ENCODE assay signal across 16 cellular contexts in genomic region chr17:2644971-2645370, GRCh38. TPM values are rescaled to one million over a fixed set of nuclear protein-coding genes. Genes with fewer than 3 reads are reported as not detected.
A peak's percentile ranks its signal among the peaks of the same experiment; 100 is the strongest.
DNase-seq lines count a peak whose midpoint lies in the region; ATAC-seq and TF ChIP-seq lines count a peak whose summit lies in the region.
"Had no signal": no experiment of that assay in that cellular context is flagged by ENCODE, and none has a peak within 500 bp of the region (broad histone marks: within the 10 kb centered on the region; RNA-seq: fewer than 3 reads in every experiment).

No MANE protein-coding gene starts in this region.

- no peak overlapping the region for H3K4me3 ChIP-seq in stomach
- H3K4me3 ChIP-seq: HAP-1 had no signal

- CTCF ChIA-PET in RWPE1 (lab: Yijun Ruan, JAX), result no interaction called here

- 79 to 86% (median 83%) methylated on average over 6 of the region's 6 CpGs for WGBS in stomach, 5 donors

- TF ChIP-seq POLR2A in stomach (IDR thresholded peaks at IDR 0.05), result no peak

- peak overlapping the region; percentile 42 for H3K27ac Mint-ChIP-seq in activated T-cell treated with anti-CD3 and anti-CD28 coated beads, Interleukin-2, amount 50 U/mL, for 72 hours
- peak overlapping the region; percentile 41 for H3K27ac Mint-ChIP-seq in chondrocyte (ENCODE audit: unreplicated experiment)
- H3K27ac Mint-ChIP-seq: CD8-positive, alpha-beta T cell; HFFc6 had no signal

- no peak overlapping the region for H3K4me3 Mint-ChIP-seq in activated T-cell treated with anti-CD3 and anti-CD28 coated beads, Interleukin-2, amount 50 U/mL, for 72 hours
- H3K4me3 Mint-ChIP-seq in chondrocyte (ENCODE audit: unreplicated experiment), result no peak overlapping the region
- H3K4me3 Mint-ChIP-seq: CD8-positive, alpha-beta T cell; HFFc6 had no signal

- no peaks in the 10 kb centered on the region for H3K9me3 ChIP-seq in stomach
- H3K9me3 ChIP-seq: HAP-1 had no signal

- no peak for TF ChIP-seq EP300 in stomach (IDR thresholded peaks at IDR 0.05)

- ATAC-seq in activated T-cell treated with anti-CD3 and anti-CD28 coated beads, Interleukin-2, amount 50 U/mL, for 72 hours (replicated peaks in 1 of 2), result no peak
- no peak for ATAC-seq in HG03378 (IDR thresholded peaks at IDR 0.05; ENCODE audit: unreplicated experiment)
- ATAC-seq in HG02870 (IDR thresholded peaks at IDR 0.05; ENCODE audit: unreplicated experiment), result no peak
- ATAC-seq: CD8-positive, alpha-beta T cell had no signal

- POLR2A ChIA-PET in RWPE1 (lab: Yijun Ruan, JAX; ENCODE audit: low non-redundant PET), result interaction anchor here (0.7 kb wide), 1 partner anchor 11 kb away, joined by 7 read pairs; no protein-coding TSS in a partner anchor

- peaks cover 5% of the 10 kb centered on the region for H3K4me1 Mint-ChIP-seq in activated T-cell treated with anti-CD3 and anti-CD28 coated beads, Interleukin-2, amount 50 U/mL, for 72 hours (ENCODE audit: low read depth)
- peaks cover 12% of the 10 kb centered on the region for H3K4me1 Mint-ChIP-seq in chondrocyte (ENCODE audit: low read depth)

- H3K9me3 Mint-ChIP-seq in activated T-cell treated with anti-CD3 and anti-CD28 coated beads, Interleukin-2, amount 50 U/mL, for 72 hours, result peaks cover 0 to 1% of the 10 kb centered on the region in 2 donors
- no peaks in the 10 kb centered on the region for H3K9me3 Mint-ChIP-seq in chondrocyte (ENCODE audit: low read depth)
- H3K9me3 Mint-ChIP-seq: CD8-positive, alpha-beta T cell; HFFc6 had no signal

- peak overlapping the region; percentile 31; the same call in 1 of the 2 replicates for H3K27ac ChIP-seq in RWPE1
- H3K27ac ChIP-seq in stomach, result no peak overlapping the region

- intact Hi-C loops in stomach (cut with DNase I; ENCODE audit: low total_unique reads), result no loop called here

- peaks cover 6 to 24% of the 10 kb centered on the region in 2 donors for H3K36me3 Mint-ChIP-seq in activated T-cell treated with anti-CD3 and anti-CD28 coated beads, Interleukin-2, amount 50 U/mL, for 72 hours (ENCODE audit: insufficient read depth in 2 of 2)
- peaks cover 18% of the 10 kb centered on the region for H3K36me3 Mint-ChIP-seq in chondrocyte (ENCODE audit: low read depth)

- no peak for DNase-seq in activated T-cell treated with anti-CD3 and anti-CD28 coated beads, Interleukin-2, amount 50 U/mL, for 72 hours
- DNase-seq in activated T-cell treated with anti-CD3 and anti-CD28 coated beads, Interleukin-2, amount 50 U/mL, for 48 hours, result no peak
- DNase-seq in RWPE1 (ENCODE audit: low spot score) (no peak), chondrocyte (ENCODE audit: low spot score) (no peak), stomach (no peak)
- DNase-seq: 8988T; C1 segment of cervical spinal cord; CD8-positive, alpha-beta T cell; DMS53; DMS79 treated with DMSO at 0.1 percent for 48 hours; GF-D8; GOT3; HFFc6 had no signal

- H3K4me1 ChIP-seq in stomach, result no peaks in the 10 kb centered on the region
- H3K4me1 ChIP-seq: HAP-1 had no signal

- peaks cover 10 to 73% (median 56%) of the 10 kb centered on the region in 4 donors for H3K36me3 ChIP-seq in stomach

- TF ChIP-seq CTCF in RWPE1 (conservative IDR thresholded peaks at IDR 0.05; ENCODE audit: low read depth) (no peak), chondrocyte (IDR thresholded peaks at IDR 0.05) (no peak), stomach (IDR thresholded peaks at IDR 0.05) (no peak)

- no peaks in the 10 kb centered on the region for H3K27me3 Mint-ChIP-seq in activated T-cell treated with anti-CD3 and anti-CD28 coated beads, Interleukin-2, amount 50 U/mL, for 72 hours (ENCODE audit: low read depth)
- no peaks in the 10 kb centered on the region for H3K27me3 Mint-ChIP-seq in chondrocyte (ENCODE audit: low read depth)

- H3K27me3 ChIP-seq in stomach, result no peaks in the 10 kb centered on the region

RNA-seq across cellular contexts. Expression of gene PAFAH1B1, which starts 51.5 kb away (rescaled TPM):
- 100 to 1,000 TPM; 211 to 218 TPM for total RNA-seq in activated T-cell treated with anti-CD3 and anti-CD28 coated beads, Interleukin-2, amount 50 U/mL, for 72 hours
- 150 to 151 TPM (median 151 TPM) in 3 replicates for total RNA-seq in chondrocyte
- total RNA-seq in stomach, result 100 to 1,000 TPM in 3 of 5 donors, 10 to 100 TPM in 2; 34.8 to 264 (median 170) TPM
- 10 to 100 TPM; 22.5 to 38.0 (median 28.4) TPM for polyA plus RNA-seq in stomach
